ENCODE assay signal across 1 cellular context in the genomic region with DNA sequence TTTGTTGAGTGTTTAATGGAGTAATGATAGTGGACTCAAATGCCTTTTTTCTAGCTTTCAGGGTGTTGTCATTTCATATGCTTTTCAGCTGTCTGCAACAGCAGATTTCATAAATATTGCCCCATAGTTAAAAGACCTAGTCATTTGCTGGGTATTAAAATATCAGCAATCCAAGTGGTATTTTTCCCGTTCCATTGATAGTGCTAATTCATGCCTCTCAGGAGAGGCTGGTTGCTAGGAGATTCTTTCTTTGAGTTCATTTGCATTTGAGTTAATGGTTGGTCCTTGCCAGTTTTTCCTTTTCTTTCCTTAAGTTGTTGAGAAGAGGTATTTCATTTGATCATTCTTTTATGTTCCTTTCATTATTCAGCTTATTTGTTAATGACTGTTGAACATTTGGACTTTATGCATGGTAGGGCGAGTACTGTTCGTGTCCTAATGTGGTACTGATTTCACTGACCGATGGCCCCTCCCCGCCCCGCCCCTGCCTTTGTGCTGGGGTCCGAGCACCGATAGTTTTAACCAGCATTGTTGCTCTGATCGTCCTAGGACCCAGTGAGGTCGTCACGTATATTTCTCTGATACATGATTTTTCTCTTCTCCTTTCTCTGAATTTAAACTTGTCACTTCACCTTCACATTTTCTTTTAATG.
TF ChIP-seq lines count a peak whose summit lies in the region.

No MANE protein-coding gene starts in this region.

TF ChIP-seq in GM23338, 12 proteins besides CTCF, POLR2A, EP300 and RAD21 (continued from another document):
- TF ChIP-seq, protein P1, sequence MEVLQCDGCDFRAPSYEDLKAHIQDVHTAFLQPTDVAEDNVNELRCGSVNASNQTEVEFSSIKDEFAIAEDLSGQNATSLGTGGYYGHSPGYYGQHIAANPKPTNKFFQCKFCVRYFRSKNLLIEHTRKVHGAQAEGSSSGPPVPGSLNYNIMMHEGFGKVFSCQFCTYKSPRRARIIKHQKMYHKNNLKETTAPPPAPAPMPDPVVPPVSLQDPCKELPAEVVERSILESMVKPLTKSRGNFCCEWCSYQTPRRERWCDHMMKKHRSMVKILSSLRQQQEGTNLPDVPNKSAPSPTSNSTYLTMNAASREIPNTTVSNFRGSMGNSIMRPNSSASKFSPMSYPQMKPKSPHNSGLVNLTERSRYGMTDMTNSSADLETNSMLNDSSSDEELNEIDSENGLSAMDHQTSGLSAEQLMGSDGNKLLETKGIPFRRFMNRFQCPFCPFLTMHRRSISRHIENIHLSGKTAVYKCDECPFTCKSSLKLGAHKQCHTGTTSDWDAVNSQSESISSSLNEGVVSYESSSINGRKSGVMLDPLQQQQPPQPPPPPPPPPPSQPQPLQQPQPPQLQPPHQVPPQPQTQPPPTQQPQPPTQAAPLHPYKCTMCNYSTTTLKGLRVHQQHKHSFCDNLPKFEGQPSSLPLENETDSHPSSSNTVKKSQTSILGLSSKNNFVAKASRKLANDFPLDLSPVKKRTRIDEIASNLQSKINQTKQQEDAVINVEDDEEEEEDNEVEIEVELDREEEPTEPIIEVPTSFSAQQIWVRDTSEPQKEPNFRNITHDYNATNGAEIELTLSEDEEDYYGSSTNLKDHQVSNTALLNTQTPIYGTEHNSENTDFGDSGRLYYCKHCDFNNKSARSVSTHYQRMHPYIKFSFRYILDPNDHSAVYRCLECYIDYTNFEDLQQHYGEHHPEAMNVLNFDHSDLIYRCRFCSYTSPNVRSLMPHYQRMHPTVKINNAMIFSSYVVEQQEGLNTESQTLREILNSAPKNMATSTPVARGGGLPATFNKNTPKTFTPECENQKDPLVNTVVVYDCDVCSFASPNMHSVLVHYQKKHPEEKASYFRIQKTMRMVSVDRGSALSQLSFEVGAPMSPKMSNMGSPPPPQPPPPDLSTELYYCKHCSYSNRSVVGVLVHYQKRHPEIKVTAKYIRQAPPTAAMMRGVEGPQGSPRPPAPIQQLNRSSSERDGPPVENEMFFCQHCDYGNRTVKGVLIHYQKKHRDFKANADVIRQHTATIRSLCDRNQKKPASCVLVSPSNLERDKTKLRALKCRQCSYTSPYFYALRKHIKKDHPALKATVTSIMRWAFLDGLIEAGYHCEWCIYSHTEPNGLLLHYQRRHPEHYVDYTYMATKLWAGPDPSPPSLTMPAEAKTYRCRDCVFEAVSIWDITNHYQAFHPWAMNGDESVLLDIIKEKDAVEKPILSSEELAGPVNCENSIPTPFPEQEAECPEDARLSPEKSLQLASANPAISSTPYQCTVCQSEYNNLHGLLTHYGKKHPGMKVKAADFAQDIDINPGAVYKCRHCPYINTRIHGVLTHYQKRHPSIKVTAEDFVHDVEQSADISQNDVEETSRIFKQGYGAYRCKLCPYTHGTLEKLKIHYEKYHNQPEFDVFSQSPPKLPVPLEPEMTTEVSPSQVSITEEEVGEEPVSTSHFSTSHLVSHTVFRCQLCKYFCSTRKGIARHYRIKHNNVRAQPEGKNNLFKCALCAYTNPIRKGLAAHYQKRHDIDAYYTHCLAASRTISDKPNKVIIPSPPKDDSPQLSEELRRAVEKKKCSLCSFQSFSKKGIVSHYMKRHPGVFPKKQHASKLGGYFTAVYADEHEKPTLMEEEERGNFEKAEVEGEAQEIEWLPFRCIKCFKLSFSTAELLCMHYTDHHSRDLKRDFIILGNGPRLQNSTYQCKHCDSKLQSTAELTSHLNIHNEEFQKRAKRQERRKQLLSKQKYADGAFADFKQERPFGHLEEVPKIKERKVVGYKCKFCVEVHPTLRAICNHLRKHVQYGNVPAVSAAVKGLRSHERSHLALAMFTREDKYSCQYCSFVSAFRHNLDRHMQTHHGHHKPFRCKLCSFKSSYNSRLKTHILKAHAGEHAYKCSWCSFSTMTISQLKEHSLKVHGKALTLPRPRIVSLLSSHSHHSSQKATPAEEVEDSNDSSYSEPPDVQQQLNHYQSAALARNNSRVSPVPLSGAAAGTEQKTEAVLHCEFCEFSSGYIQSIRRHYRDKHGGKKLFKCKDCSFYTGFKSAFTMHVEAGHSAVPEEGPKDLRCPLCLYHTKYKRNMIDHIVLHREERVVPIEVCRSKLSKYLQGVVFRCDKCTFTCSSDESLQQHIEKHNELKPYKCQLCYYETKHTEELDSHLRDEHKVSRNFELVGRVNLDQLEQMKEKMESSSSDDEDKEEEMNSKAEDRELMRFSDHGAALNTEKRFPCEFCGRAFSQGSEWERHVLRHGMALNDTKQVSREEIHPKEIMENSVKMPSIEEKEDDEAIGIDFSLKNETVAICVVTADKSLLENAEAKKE (CRISPR knock-in tag; IDR thresholded peaks at IDR 0.05), result no peak
- no peak for TF ChIP-seq NANOG (IDR thresholded peaks at IDR 0.05; ENCODE audit: borderline replicate concordance)
